Comparison of ENCODE assay signal across 1 cellular context in genomic region chr4:88291003-88291402, GRCh38.
TF ChIP-seq lines count a peak whose summit lies in the region.

No MANE protein-coding gene starts in this region.

TF ChIP-seq in IMR-90, 13 proteins besides CTCF, POLR2A, EP300 and RAD21 (continued from another document):
- TF ChIP-seq RFX5 (IDR thresholded peaks at IDR 0.05; ENCODE audit: low read depth, low read length), result no peak
- TF ChIP-seq USF2 (IDR thresholded peaks at IDR 0.05; ENCODE audit: low read depth, low read length), result no peak
- TF ChIP-seq ELK1 (IDR thresholded peaks at IDR 0.05; ENCODE audit: borderline replicate concordance, low read depth, low read length), result no peak
- no peak for TF ChIP-seq NFE2L2 (IDR thresholded peaks at IDR 0.05; ENCODE audit: low read depth, low read length)
- TF ChIP-seq MAZ (IDR thresholded peaks at IDR 0.05; ENCODE audit: borderline replicate concordance, low read depth, low read length), result no peak
- no peak for TF ChIP-seq MAFK (IDR thresholded peaks at IDR 0.05; ENCODE audit: low read depth, low read length)
- TF ChIP-seq FOS (IDR thresholded peaks at IDR 0.05; ENCODE audit: low read depth, low read length), result no peak
- TF ChIP-seq CEBPB (IDR thresholded peaks at IDR 0.05; ENCODE audit: low read depth, low read length), result no peak
- no peak for TF ChIP-seq BHLHE40 (IDR thresholded peaks at IDR 0.05; ENCODE audit: low read depth, low read length)
- TF ChIP-seq CHD1 (IDR thresholded peaks at IDR 0.05; ENCODE audit: low read depth, low read length), result no peak
- no peak for TF ChIP-seq SMC3 (IDR thresholded peaks at IDR 0.05; ENCODE audit: low read depth, low read length)
- TF ChIP-seq RCOR1 (IDR thresholded peaks at IDR 0.05; ENCODE audit: insufficient replicate concordance, low read length), result no peak
